In genomic region chr4:38667005-38667771, GRCh38 we compare ENCODE assay signal across 8 cellular contexts. TPM values are rescaled to one million over a fixed set of nuclear protein-coding genes. Genes with fewer than 3 reads are reported as not detected.
A peak's percentile ranks its signal among the peaks of the same experiment; 100 is the strongest.
DNase-seq lines count a peak whose midpoint lies in the region; ATAC-seq and TF ChIP-seq lines count a peak whose summit lies in the region.

No MANE protein-coding gene starts in this region.

- no peaks in the 10 kb centered on the region for H3K9me3 ChIP-seq in vagina

- in situ Hi-C loops in G401 (cut with HindIII; ENCODE audit: low sequenced_read_pairs): loop anchor here (10.0 kb wide), 1 partner anchor 82 kb away; no protein-coding TSS in a partner anchor

- intact Hi-C loops in natural killer cell (cut with micrococcal nuclease) (loop anchor here (1.0 to 5.0 kb wide), 3 partner anchors 8 to 1535 kb away; no protein-coding TSS in a partner anchor), vagina (cut with DNase I) (loop anchor here (10.0 kb wide), 1 partner anchor 282 kb away; no protein-coding TSS in a partner anchor)

- ATAC-seq in natural killer cell (peak; percentile 48 to 64 (median 49)), HG02588 (IDR thresholded peaks at IDR 0.05; ENCODE audit: unreplicated experiment) (no peak)

- H3K27ac ChIP-seq in vagina: peak overlapping the region; percentile 98

- H3K36me3 ChIP-seq in vagina: no peaks in the 10 kb centered on the region

- peaks cover 64 to 67% of the 10 kb centered on the region in 2 donors for H3K4me1 Mint-ChIP-seq in natural killer cell

- peak; percentile 76 for DNase-seq in G401 (ENCODE audit: low spot score)
- peak; percentile 97 to 98 for DNase-seq in Kasumi-1 (lab: John Stamatoyannopoulos, UW)
- peak; percentile 91 for DNase-seq in RPMI7951 (ENCODE audit: low read depth)
- peak; percentile 42 for DNase-seq in activated naive CD4-positive, alpha-beta T cell treated with anti-CD3 and anti-CD28 coated beads, Interleukin-2, amount 50 U/mL, for 16 hours
- DNase-seq in fibroblast of villous mesenchyme (ENCODE audit: low read depth): peak; percentile 100
- peak; percentile 61 for DNase-seq in natural killer cell
- peak in 1 of 2 donors; percentile 99 for DNase-seq in vagina (ENCODE audit: extremely low spot score in 2 of 2)

- H3K36me3 Mint-ChIP-seq in natural killer cell: no peaks in the 10 kb centered on the region

- TF ChIP-seq CTCF in fibroblast of villous mesenchyme (IDR thresholded peaks at IDR 0.05; ENCODE audit: insufficient read depth, low read depth, low read length): no peak
- TF ChIP-seq CTCF in natural killer cell (IDR thresholded peaks at IDR 0.05): no peak
- TF ChIP-seq CTCF in vagina (IDR thresholded peaks at IDR 0.05): no peak

- peak overlapping the region; percentile 86 for H3K4me3 ChIP-seq in fibroblast of villous mesenchyme (ENCODE audit: low read depth, low read length)
- H3K4me3 ChIP-seq in vagina: peak overlapping the region; percentile 88 to 90

- peak overlapping the region; percentile 97 for H3K4me3 Mint-ChIP-seq in natural killer cell

- H3K27me3 Mint-ChIP-seq in natural killer cell (ENCODE audit: low read depth in 2 of 2): no peaks in the 10 kb centered on the region

- H3K27me3 ChIP-seq in vagina: no peaks in the 10 kb centered on the region

- peaks cover 70% of the 10 kb centered on the region for H3K4me1 ChIP-seq in vagina

- H3K27ac Mint-ChIP-seq in natural killer cell: peak overlapping the region; percentile 99

- H3K9me3 Mint-ChIP-seq in natural killer cell: no peaks in the 10 kb centered on the region

- peak in 1 of 2 donors; percentile 59 for TF ChIP-seq POLR2A in vagina (IDR thresholded peaks at IDR 0.05)

RNA-seq across cellular contexts. Expression of gene KLF3, which starts 3.2 kb away (rescaled TPM):
- 3.0 and 5.1 TPM in 2 replicates for total RNA-seq in G401 (2014; rRNA removed; shearing (Covaris generic))
- total RNA-seq in RPMI7951 (2014; rRNA removed; shearing (Covaris generic)): 7.9 and 8.1 TPM in 2 replicates
- total RNA-seq in fibroblast of villous mesenchyme: 22.2 and 24.2 TPM in 2 replicates
- 100 to 1,000 TPM; 109 to 114 (median 112) TPM for total RNA-seq in natural killer cell
- 85.4 TPM for total RNA-seq in vagina
